13 cellular contexts compared by ENCODE assay signal in the genomic region with DNA sequence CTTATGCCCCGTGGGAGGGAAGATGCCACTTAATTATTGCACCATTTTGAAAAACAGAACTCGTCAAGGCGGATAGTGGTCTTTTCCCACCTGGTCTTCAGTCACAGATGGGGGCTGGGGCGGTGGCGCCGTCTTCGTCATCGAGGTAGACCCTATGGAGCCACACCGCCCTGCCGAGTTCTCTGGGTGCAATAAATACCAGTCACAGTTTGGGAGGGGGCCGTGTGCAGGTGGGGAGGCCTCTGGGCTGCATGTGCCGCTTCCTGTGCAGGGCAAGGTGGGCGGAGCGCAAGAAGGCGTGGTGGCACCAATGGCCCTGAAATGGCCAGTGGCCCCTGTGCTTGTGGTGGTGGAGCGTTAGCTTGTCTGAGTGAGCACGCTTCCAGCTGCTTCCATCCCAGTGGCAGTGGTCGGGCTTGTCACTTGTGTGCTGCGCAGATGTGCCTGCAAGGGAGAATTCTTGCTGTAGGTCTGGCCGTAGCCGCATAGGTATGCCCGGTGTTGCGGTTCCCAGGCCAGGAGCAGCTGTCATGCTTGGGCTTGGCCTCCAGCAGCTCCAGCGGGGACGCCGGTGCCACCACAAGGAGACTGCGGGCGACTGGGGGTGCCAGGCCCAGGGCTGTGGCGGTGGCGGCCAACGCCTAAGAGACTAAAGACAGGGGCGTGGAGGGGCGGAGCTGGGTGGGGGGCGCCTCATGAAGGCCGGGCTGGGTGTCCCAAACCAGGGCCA. TPM values are rescaled to one million over a fixed set of nuclear protein-coding genes. Genes with fewer than 3 reads are reported as not detected.
"Had no signal": no experiment of that assay in that cellular context is flagged by ENCODE, and none has a peak within 500 bp of the region (broad histone marks: within the 10 kb centered on the region; RNA-seq: fewer than 3 reads in every experiment).

No MANE protein-coding gene starts in this region.

RNA-seq across cellular contexts. Expression of a gene that starts 36.7 kb away (rescaled TPM):
- total RNA-seq: activated CD4-positive, alpha-beta memory T cell treated with anti-CD3 and anti-CD28 coated beads for 36 hours; activated naive CD8-positive, alpha-beta T cell treated with anti-CD3 and anti-CD28 coated beads for 36 hours; bronchial epithelial cell; colonic mucosa; esophagus squamous epithelium; kidney; left ventricle myocardium inferior; myocyte; neural crest cell; suprapubic skin; transverse colon; vagina had no signal
- polyA plus RNA-seq: stomach had no signal
